Comparison of ENCODE assay signal across 18 cellular contexts in genomic region chr2:225275443-225275842, GRCh38.
DNase-seq lines count a peak whose midpoint lies in the region; ATAC-seq, FAIRE-seq and TF ChIP-seq lines count a peak whose summit lies in the region.
"Had no signal": no experiment of that assay in that cellular context is flagged by ENCODE, and none has a peak within 500 bp of the region (broad histone marks: within the 10 kb centered on the region; RNA-seq: fewer than 3 reads in every experiment).

No MANE protein-coding gene starts in this region.

- POLR2A ChIA-PET in GM12878 (lab: Charles Lee): interaction anchor here (1.1 kb wide), 1 partner anchor 233 kb away, joined by 3 read pairs; the partner anchor contains the start of gene DOCK10

- no peak for TF ChIP-seq CTCF in GM12878 (IDR thresholded peaks at IDR 0.05 in 2 of 3, conservative IDR thresholded peaks at IDR 0.05 in 1 of 3; ENCODE audit: control insufficient read depth in 2 of 3, extremely low read depth in 1 of 3, insufficient read depth in 1 of 3, low read depth in 3 of 3, low read length in 3 of 3)

- ATAC-seq in GM12878 (peak; percentile 4; the same call in 2 of the 3 replicates), HG03469 (IDR thresholded peaks at IDR 0.05; ENCODE audit: unreplicated experiment) (no peak)

- no peak overlapping the region for H3K9ac ChIP-seq in GM12878 (ENCODE audit: control insufficient read depth, insufficient read depth, low read length)

- no peak for TF ChIP-seq POLR2A in GM12878 (IDR thresholded peaks at IDR 0.05; ENCODE audit: low read depth, low read length)

- no peak overlapping the region for H3K4me3 ChIP-seq in GM12878
- H3K4me3 ChIP-seq in small intestine (ENCODE audit: low read depth in 1 of 2, low read length in 2 of 2): no peak overlapping the region
- H3K4me3 ChIP-seq: MG63, SK-N-MC had no signal

- no peaks in the 10 kb centered on the region for H4K20me1 ChIP-seq in GM12878 (ENCODE audit: control insufficient read depth, insufficient read depth)

- no peaks in the 10 kb centered on the region for H3K79me2 ChIP-seq in GM12878 (ENCODE audit: control insufficient read depth, insufficient read depth, low read length)

- H3K36me3 ChIP-seq in GM12878 (ENCODE audit: control insufficient read depth in 2 of 2, insufficient read depth in 2 of 2, low read length in 1 of 2) (no peaks in the 10 kb centered on the region), small intestine (ENCODE audit: control insufficient read depth in 2 of 2, insufficient read depth in 2 of 2, low read length in 2 of 2) (no peaks in the 10 kb centered on the region)
- H3K36me3 ChIP-seq: MG63 had no signal

- H3K4me2 ChIP-seq in GM12878 (ENCODE audit: control insufficient read depth, insufficient read depth): peak overlapping the region; percentile 12

- H3K9me3 ChIP-seq in GM12878 (replicated peaks; ENCODE audit: control insufficient read depth, insufficient read depth, low read length): peaks cover 2% of the 10 kb centered on the region; the same call in 1 of the 3 replicates
- no peaks in the 10 kb centered on the region for H3K9me3 ChIP-seq in small intestine (ENCODE audit: control insufficient read depth, low read depth)
- H3K9me3 ChIP-seq: MG63 had no signal

- H3K27me3 ChIP-seq in GM12878 (replicated peaks in 1 of 2; ENCODE audit: control insufficient read depth in 2 of 2, insufficient read depth in 2 of 2, low read length in 1 of 2) (no peaks in the 10 kb centered on the region), small intestine (ENCODE audit: control insufficient read depth in 2 of 2, insufficient read depth in 2 of 2, low read length in 2 of 2) (no peaks in the 10 kb centered on the region)
- H3K27me3 ChIP-seq: MG63 had no signal

- SMC1A ChIA-PET in GM12878 (lab: Charles Lee; ENCODE audit: uncharacterized antibody, unreplicated experiment): no interaction called here

- in situ Hi-C loops in GM12878 (cut with MboI): loop anchor here (10.0 kb wide), 2 partner anchors 231 to 341 kb away; partner anchors contain the start of gene DOCK10

- no peak for TF ChIP-seq RAD21 in GM12878 (IDR thresholded peaks at IDR 0.05; ENCODE audit: insufficient read depth, low read depth, low read length)

- CTCF ChIA-PET in GM12878 (lab: Yijun Ruan, JAX): interaction anchor here (1.7 kb wide), 1 partner anchor 8 kb away, joined by 13 read pairs; no protein-coding TSS in a partner anchor

- peak; percentile 59 for FAIRE-seq in GM18507 (lab: Jason Lieb, UNC)
- no peak for FAIRE-seq in GM12878 (lab: Jason Lieb, UNC)
- FAIRE-seq in small intestine (lab: Jason Lieb, UNC): no peak
- FAIRE-seq: G401.6, H1 had no signal

- intact Hi-C loops in GM12878 (cut with micrococcal nuclease; ENCODE audit: unreplicated experiment): loop anchor here (5.0 kb wide), 1 partner anchor 328 kb away; no protein-coding TSS in a partner anchor

- no peak for TF ChIP-seq EP300 in GM12878 (IDR thresholded peaks at IDR 0.05; ENCODE audit: borderline replicate concordance in 1 of 2, control insufficient read depth in 1 of 2, low read depth in 2 of 2, low read length in 2 of 2)

- H3K4me1 ChIP-seq in GM12878 (ENCODE audit: control insufficient read depth, insufficient read depth, low read length): peaks cover 18% of the 10 kb centered on the region
- no peaks in the 10 kb centered on the region for H3K4me1 ChIP-seq in small intestine (ENCODE audit: control insufficient read depth in 2 of 2, insufficient read depth in 1 of 2, low read depth in 1 of 2, low read length in 1 of 2)

- no peak for DNase-seq in GM18507 (ENCODE audit: extremely low spot score, insufficient read length, low read depth)
- DNase-seq in NCI-H226: peak; percentile 34
- DNase-seq in GM12878 (ENCODE audit: low read depth, low spot score): no peak
- peak; percentile 59 for DNase-seq in small intestine
- DNase-seq in germinal center (ENCODE audit: low spot score): no peak
- no peak for DNase-seq in NCI-H774 (lab: John Stamatoyannopoulos, UW)
- DNase-seq: C1 segment of cervical spinal cord; CD4-positive, alpha-beta memory T cell; HCEC 1CT; NCI-H187; NCI-H526; SIG-M5 had no signal

- H3K27ac ChIP-seq in GM12878 (ENCODE audit: control insufficient read depth, insufficient read depth) (peak overlapping the region; percentile 43; the same call in 1 of the 2 replicates), small intestine (ENCODE audit: low read depth in 1 of 2, low read length in 1 of 2) (no peak overlapping the region)
- H3K27ac ChIP-seq: HL-60, SK-N-MC had no signal

- no peak overlapping the region for H2AFZ ChIP-seq in GM12878 (ENCODE audit: control insufficient read depth, low read depth, low read length)

- BruUV-seq in GM12878 (replicated peaks; lab: Mats Ljungman, UMichigan): no TSS peak

- RAD21 ChIA-PET in GM12878 (lab: Charles Lee; ENCODE audit: unreplicated experiment): no interaction called here

TF ChIP-seq in GM12878, 131 proteins besides CTCF, POLR2A, EP300 and RAD21:
- TF ChIP-seq BRCA1 (IDR thresholded peaks at IDR 0.05; ENCODE audit: low read depth, low read length): no peak
- no peak for TF ChIP-seq RFX5 (IDR thresholded peaks at IDR 0.05; ENCODE audit: low read depth, low read length)
- no peak for TF ChIP-seq TCF12 (IDR thresholded peaks at IDR 0.05; ENCODE audit: low read depth, low read length)
- no peak for TF ChIP-seq SUPT20H (IDR thresholded peaks at IDR 0.05; ENCODE audit: borderline replicate concordance, control insufficient read depth, low read depth, low read length)
- no peak for TF ChIP-seq YBX1 (IDR thresholded peaks at IDR 0.05)
- no peak for TF ChIP-seq PML (IDR thresholded peaks at IDR 0.05; ENCODE audit: low read length)

Comparison
In these comparisons a context has a peak if more than half of its experiments do, and no peak if none do; other contexts are left out.
1. DNase-seq: peak in NCI-H226 (single experiment) and small intestine (single experiment); none in GM18507 (single experiment), GM12878 (single experiment), germinal center (single experiment) and NCI-H774 (single experiment).